ENCODE assay signal across 2 cellular contexts in genomic region chr10:86261470-86261869, GRCh38.
TF ChIP-seq lines count a peak whose summit lies in the region.

No MANE protein-coding gene starts in this region.

TF ChIP-seq in A549, 52 proteins besides CTCF, POLR2A, EP300 and RAD21 (continued from another document):
- TF ChIP-seq, protein P1, sequence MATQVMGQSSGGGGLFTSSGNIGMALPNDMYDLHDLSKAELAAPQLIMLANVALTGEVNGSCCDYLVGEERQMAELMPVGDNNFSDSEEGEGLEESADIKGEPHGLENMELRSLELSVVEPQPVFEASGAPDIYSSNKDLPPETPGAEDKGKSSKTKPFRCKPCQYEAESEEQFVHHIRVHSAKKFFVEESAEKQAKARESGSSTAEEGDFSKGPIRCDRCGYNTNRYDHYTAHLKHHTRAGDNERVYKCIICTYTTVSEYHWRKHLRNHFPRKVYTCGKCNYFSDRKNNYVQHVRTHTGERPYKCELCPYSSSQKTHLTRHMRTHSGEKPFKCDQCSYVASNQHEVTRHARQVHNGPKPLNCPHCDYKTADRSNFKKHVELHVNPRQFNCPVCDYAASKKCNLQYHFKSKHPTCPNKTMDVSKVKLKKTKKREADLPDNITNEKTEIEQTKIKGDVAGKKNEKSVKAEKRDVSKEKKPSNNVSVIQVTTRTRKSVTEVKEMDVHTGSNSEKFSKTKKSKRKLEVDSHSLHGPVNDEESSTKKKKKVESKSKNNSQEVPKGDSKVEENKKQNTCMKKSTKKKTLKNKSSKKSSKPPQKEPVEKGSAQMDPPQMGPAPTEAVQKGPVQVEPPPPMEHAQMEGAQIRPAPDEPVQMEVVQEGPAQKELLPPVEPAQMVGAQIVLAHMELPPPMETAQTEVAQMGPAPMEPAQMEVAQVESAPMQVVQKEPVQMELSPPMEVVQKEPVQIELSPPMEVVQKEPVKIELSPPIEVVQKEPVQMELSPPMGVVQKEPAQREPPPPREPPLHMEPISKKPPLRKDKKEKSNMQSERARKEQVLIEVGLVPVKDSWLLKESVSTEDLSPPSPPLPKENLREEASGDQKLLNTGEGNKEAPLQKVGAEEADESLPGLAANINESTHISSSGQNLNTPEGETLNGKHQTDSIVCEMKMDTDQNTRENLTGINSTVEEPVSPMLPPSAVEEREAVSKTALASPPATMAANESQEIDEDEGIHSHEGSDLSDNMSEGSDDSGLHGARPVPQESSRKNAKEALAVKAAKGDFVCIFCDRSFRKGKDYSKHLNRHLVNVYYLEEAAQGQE (IDR thresholded peaks at IDR 0.05): no peak
- TF ChIP-seq HEYL (CRISPR knock-in tag; IDR thresholded peaks at IDR 0.05) (no peak), CHD2 (IDR thresholded peaks at IDR 0.05; ENCODE audit: low read length, partially characterized antibody) (no peak), KDM1A (IDR thresholded peaks at IDR 0.05; ENCODE audit: low read depth) (no peak), EHF (CRISPR knock-in tag; IDR thresholded peaks at IDR 0.05) (no peak), TP53 (CRISPR knock-in tag; IDR thresholded peaks at IDR 0.05) (no peak), BCL3 (IDR thresholded peaks at IDR 0.05) (no peak), NR3C1 (IDR thresholded peaks at IDR 0.05) (no peak), GATA3 (IDR thresholded peaks at IDR 0.05; ENCODE audit: borderline replicate concordance) (no peak), FOXS1 (CRISPR knock-in tag; IDR thresholded peaks at IDR 0.05) (no peak), ZNF302 (CRISPR knock-in tag; IDR thresholded peaks at IDR 0.05) (no peak), PHF8 (IDR thresholded peaks at IDR 0.05; ENCODE audit: borderline replicate concordance, low read depth) (no peak), NPAS2 (CRISPR knock-in tag; IDR thresholded peaks at IDR 0.05; ENCODE audit: borderline replicate concordance) (no peak), CEBPB (IDR thresholded peaks at IDR 0.05) (no peak), HOXB5 (CRISPR knock-in tag; IDR thresholded peaks at IDR 0.05) (no peak)
- TF ChIP-seq, protein P2, sequence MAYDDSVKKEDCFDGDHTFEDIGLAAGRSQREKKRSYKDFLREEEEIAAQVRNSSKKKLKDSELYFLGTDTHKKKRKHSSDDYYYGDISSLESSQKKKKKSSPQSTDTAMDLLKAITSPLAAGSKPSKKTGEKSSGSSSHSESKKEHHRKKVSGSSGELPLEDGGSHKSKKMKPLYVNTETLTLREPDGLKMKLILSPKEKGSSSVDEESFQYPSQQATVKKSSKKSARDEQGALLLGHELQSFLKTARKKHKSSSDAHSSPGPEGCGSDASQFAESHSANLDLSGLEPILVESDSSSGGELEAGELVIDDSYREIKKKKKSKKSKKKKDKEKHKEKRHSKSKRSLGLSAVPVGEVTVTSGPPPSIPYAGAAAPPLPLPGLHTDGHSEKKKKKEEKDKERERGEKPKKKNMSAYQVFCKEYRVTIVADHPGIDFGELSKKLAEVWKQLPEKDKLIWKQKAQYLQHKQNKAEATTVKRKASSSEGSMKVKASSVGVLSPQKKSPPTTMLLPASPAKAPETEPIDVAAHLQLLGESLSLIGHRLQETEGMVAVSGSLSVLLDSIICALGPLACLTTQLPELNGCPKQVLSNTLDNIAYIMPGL (CRISPR knock-in tag; IDR thresholded peaks at IDR 0.05; ENCODE audit: borderline replicate concordance): no peak
- TF ChIP-seq, protein P3, sequence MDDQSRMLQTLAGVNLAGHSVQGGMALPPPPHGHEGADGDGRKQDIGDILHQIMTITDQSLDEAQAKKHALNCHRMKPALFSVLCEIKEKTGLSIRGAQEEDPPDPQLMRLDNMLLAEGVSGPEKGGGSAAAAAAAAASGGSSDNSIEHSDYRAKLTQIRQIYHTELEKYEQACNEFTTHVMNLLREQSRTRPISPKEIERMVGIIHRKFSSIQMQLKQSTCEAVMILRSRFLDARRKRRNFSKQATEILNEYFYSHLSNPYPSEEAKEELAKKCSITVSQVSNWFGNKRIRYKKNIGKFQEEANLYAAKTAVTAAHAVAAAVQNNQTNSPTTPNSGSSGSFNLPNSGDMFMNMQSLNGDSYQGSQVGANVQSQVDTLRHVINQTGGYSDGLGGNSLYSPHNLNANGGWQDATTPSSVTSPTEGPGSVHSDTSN (IDR thresholded peaks at IDR 0.05): no peak

TF ChIP-seq in WTC11, 78 proteins besides CTCF, POLR2A, EP300 and RAD21 (continued from another document):
- TF ChIP-seq FOXP4 (CRISPR knock-in tag; IDR thresholded peaks at IDR 0.05): no peak
- no peak for TF ChIP-seq TP53 (CRISPR knock-in tag; IDR thresholded peaks at IDR 0.05)
- no peak for TF ChIP-seq ZMAT4 (CRISPR knock-in tag; IDR thresholded peaks at IDR 0.05)
- no peak for TF ChIP-seq CREB1 (CRISPR knock-in tag; IDR thresholded peaks at IDR 0.05)
- no peak for TF ChIP-seq ZNF232 (CRISPR knock-in tag; IDR thresholded peaks at IDR 0.05)
- TF ChIP-seq, protein P4, sequence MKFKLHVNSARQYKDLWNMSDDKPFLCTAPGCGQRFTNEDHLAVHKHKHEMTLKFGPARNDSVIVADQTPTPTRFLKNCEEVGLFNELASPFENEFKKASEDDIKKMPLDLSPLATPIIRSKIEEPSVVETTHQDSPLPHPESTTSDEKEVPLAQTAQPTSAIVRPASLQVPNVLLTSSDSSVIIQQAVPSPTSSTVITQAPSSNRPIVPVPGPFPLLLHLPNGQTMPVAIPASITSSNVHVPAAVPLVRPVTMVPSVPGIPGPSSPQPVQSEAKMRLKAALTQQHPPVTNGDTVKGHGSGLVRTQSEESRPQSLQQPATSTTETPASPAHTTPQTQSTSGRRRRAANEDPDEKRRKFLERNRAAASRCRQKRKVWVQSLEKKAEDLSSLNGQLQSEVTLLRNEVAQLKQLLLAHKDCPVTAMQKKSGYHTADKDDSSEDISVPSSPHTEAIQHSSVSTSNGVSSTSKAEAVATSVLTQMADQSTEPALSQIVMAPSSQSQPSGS (CRISPR knock-in tag; IDR thresholded peaks at IDR 0.05; ENCODE audit: borderline replicate concordance, low read depth): no peak
- TF ChIP-seq NFYB (CRISPR knock-in tag; conservative IDR thresholded peaks at IDR 0.05; ENCODE audit: low read depth): no peak
